In the genomic region with DNA sequence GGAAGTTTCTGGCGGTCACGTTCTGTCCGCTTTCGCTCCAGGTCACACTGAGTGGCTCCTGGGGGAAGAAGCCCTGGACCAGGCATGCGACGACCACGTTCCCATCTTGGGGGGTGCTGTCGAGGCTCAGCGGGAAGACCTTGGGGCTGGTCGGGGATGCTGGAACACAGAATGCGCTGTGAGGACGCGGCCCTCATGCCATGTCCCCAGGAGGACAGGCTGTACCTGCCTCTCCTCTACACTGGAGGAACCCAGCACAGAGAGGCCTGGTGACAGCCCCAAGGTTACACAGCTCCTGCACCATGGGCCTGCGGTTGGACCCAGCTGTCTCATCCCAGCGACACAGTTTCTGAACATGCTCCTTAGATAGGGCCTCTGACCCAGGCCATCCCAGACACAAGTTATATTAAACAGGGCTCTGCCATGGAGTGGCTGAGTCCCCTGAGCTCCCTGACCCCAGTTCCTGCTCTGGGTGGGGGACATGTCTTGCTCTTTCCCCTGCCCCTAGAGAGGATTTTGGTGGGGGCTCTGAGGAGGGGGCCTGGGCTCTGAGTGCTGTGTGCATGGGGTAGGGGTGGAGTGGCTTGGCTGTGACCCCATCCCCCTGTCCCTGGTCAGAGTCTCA, we compare ENCODE assay signal across 16 cellular contexts.
DNase-seq lines count a peak whose midpoint lies in the region; ATAC-seq, FAIRE-seq and TF ChIP-seq lines count a peak whose summit lies in the region.
"Had no signal": no experiment of that assay in that cellular context is flagged by ENCODE, and none has a peak within 500 bp of the region (broad histone marks: within the 10 kb centered on the region; RNA-seq: fewer than 3 reads in every experiment).

No MANE protein-coding gene starts in this region.

- H3K9me3 Mint-ChIP-seq in activated T-cell treated with anti-CD3 and anti-CD28 coated beads, Interleukin-2, amount 50 U/mL, for 24 hours, result no peaks in the 10 kb centered on the region
- no peaks in the 10 kb centered on the region for H3K9me3 Mint-ChIP-seq in activated T-cell treated with anti-CD3 and anti-CD28 coated beads, Interleukin-2, amount 50 U/mL, for 72 hours
- no peaks in the 10 kb centered on the region for H3K9me3 Mint-ChIP-seq in chondrocyte (ENCODE audit: low read depth)
- H3K9me3 Mint-ChIP-seq in naive B cell, result peaks cover 0 to 5% (median 0%) of the 10 kb centered on the region in 7 donors
- H3K9me3 Mint-ChIP-seq: CD4-positive, alpha-beta memory T cell had no signal

- no peaks in the 10 kb centered on the region for H3K36me3 Mint-ChIP-seq in activated T-cell treated with anti-CD3 and anti-CD28 coated beads, Interleukin-2, amount 50 U/mL, for 24 hours (ENCODE audit: low read depth)
- no peaks in the 10 kb centered on the region for H3K36me3 Mint-ChIP-seq in activated T-cell treated with anti-CD3 and anti-CD28 coated beads, Interleukin-2, amount 50 U/mL, for 72 hours (ENCODE audit: insufficient read depth in 2 of 2)
- H3K36me3 Mint-ChIP-seq in chondrocyte (ENCODE audit: low read depth), result no peaks in the 10 kb centered on the region
- H3K36me3 Mint-ChIP-seq in naive B cell, result no peaks in the 10 kb centered on the region
- H3K36me3 Mint-ChIP-seq: CD4-positive, alpha-beta memory T cell had no signal

- no peaks in the 10 kb centered on the region for H3K27me3 Mint-ChIP-seq in activated T-cell treated with anti-CD3 and anti-CD28 coated beads, Interleukin-2, amount 50 U/mL, for 24 hours
- H3K27me3 Mint-ChIP-seq in activated T-cell treated with anti-CD3 and anti-CD28 coated beads, Interleukin-2, amount 50 U/mL, for 72 hours (ENCODE audit: low read depth), result no peaks in the 10 kb centered on the region
- H3K27me3 Mint-ChIP-seq in chondrocyte (ENCODE audit: low read depth) (no peaks in the 10 kb centered on the region), naive B cell (no peaks in the 10 kb centered on the region)
- H3K27me3 Mint-ChIP-seq: CD4-positive, alpha-beta memory T cell had no signal

- TF ChIP-seq CTCF in chondrocyte (IDR thresholded peaks at IDR 0.05), result no peak

- H3K4me3 Mint-ChIP-seq in activated T-cell treated with anti-CD3 and anti-CD28 coated beads, Interleukin-2, amount 50 U/mL, for 24 hours, result no peak overlapping the region
- no peak overlapping the region for H3K4me3 Mint-ChIP-seq in activated T-cell treated with anti-CD3 and anti-CD28 coated beads, Interleukin-2, amount 50 U/mL, for 72 hours
- H3K4me3 Mint-ChIP-seq in chondrocyte (ENCODE audit: unreplicated experiment), result no peak overlapping the region
- H3K4me3 Mint-ChIP-seq in naive B cell, result no peak overlapping the region
- H3K4me3 Mint-ChIP-seq: CD4-positive, alpha-beta memory T cell had no signal

- H3K4me1 Mint-ChIP-seq in activated T-cell treated with anti-CD3 and anti-CD28 coated beads, Interleukin-2, amount 50 U/mL, for 24 hours (ENCODE audit: low read depth), result no peaks in the 10 kb centered on the region
- H3K4me1 Mint-ChIP-seq in activated T-cell treated with anti-CD3 and anti-CD28 coated beads, Interleukin-2, amount 50 U/mL, for 72 hours (ENCODE audit: low read depth), result no peaks in the 10 kb centered on the region
- no peaks in the 10 kb centered on the region for H3K4me1 Mint-ChIP-seq in chondrocyte (ENCODE audit: low read depth)
- H3K4me1 Mint-ChIP-seq in naive B cell, result peaks cover 14 to 33% (median 24%) of the 10 kb centered on the region in 3 donors
- H3K4me1 Mint-ChIP-seq: CD4-positive, alpha-beta memory T cell had no signal

- in situ Hi-C loops in KBM-7 (cut with MboI; ENCODE audit: low pct_unique_long_range_greater_than_20kb, low sequenced_read_pairs), result no loop called here

- no peak for TF ChIP-seq POLR2A in GM12892 (IDR thresholded peaks at IDR 0.05; ENCODE audit: low read depth, low read length)

- no peak for ATAC-seq in activated T-cell treated with anti-CD3 and anti-CD28 coated beads, Interleukin-2, amount 50 U/mL, for 72 hours (replicated peaks in 1 of 2)
- no peak for ATAC-seq in naive B cell (ENCODE audit: low read depth in 2 of 2)

- DNase-seq in activated T-cell treated with anti-CD3 and anti-CD28 coated beads, Interleukin-2, amount 50 U/mL, for 24 hours, result peak; percentile 25
- no peak for DNase-seq in activated T-cell treated with anti-CD3 and anti-CD28 coated beads, Interleukin-2, amount 50 U/mL, for 72 hours
- DNase-seq in chondrocyte (ENCODE audit: low spot score) (peak; percentile 68), naive B cell (no peak), NCI-H1092 treated with DMSO at 0.1 percent for 48 hours (lab: John Stamatoyannopoulos, UW) (no peak), activated gamma-delta T cell treated with Interleukin-2 at 50 U/mL for 16 hours (no peak), GM12892 (ENCODE audit: insufficient read length) (no peak), KBM-7 (no peak)
- DNase-seq: Calu3; CD4-positive, alpha-beta memory T cell; DMS53; KG1; NCI-H146; NCI-H2081 treated with DMSO at 0.1 percent for 48 hours; NCI-H524; Right ventricle myocardium superior had no signal

- no peak for FAIRE-seq in GM12892 (lab: Jason Lieb, UNC)

- no peak overlapping the region for H3K27ac Mint-ChIP-seq in activated T-cell treated with anti-CD3 and anti-CD28 coated beads, Interleukin-2, amount 50 U/mL, for 24 hours
- H3K27ac Mint-ChIP-seq in activated T-cell treated with anti-CD3 and anti-CD28 coated beads, Interleukin-2, amount 50 U/mL, for 72 hours, result no peak overlapping the region
- no peak overlapping the region for H3K27ac Mint-ChIP-seq in chondrocyte (ENCODE audit: unreplicated experiment)
- peak overlapping the region in 4 of 6 donors; percentile 26 to 74 (median 61) for H3K27ac Mint-ChIP-seq in naive B cell
- H3K27ac Mint-ChIP-seq: CD4-positive, alpha-beta memory T cell had no signal

Comparison
In these comparisons a context has a peak if more than half of its experiments do, and no peak if none do; other contexts are left out.
1. DNase-seq: peak in activated T-cell treated with anti-CD3 and anti-CD28 coated beads, Interleukin-2, amount 50 U/mL, for 24 hours (single experiment) and chondrocyte (single experiment); none in activated T-cell treated with anti-CD3 and anti-CD28 coated beads, Interleukin-2, amount 50 U/mL, for 72 hours (0 of 2), naive B cell (single experiment), NCI-H1092 treated with DMSO at 0.1 percent for 48 hours (single experiment), activated gamma-delta T cell treated with Interleukin-2 at 50 U/mL for 16 hours (single experiment), GM12892 (single experiment) and KBM-7 (single experiment).
2. H3K27ac Mint-ChIP-seq: peak in naive B cell (4 of 6); none in activated T-cell treated with anti-CD3 and anti-CD28 coated beads, Interleukin-2, amount 50 U/mL, for 24 hours (single experiment), activated T-cell treated with anti-CD3 and anti-CD28 coated beads, Interleukin-2, amount 50 U/mL, for 72 hours (single experiment) and chondrocyte (single experiment).